ENCODE assay signal across 8 cellular contexts in genomic region chr19:33610588-33610987, GRCh38. TPM values are rescaled to one million over a fixed set of nuclear protein-coding genes. Genes with fewer than 3 reads are reported as not detected.
"Had no signal": no experiment of that assay in that cellular context is flagged by ENCODE, and none has a peak within 500 bp of the region (broad histone marks: within the 10 kb centered on the region; RNA-seq: fewer than 3 reads in every experiment).

No MANE protein-coding gene starts in this region.

- H3K36me3 ChIP-seq: HAP-1 had no signal

- DNase-seq: GM23248, GOT3, H7, KBM-7 had no signal

- H3K9me3 ChIP-seq: HAP-1 had no signal

- H3K27ac ChIP-seq: GM23248, HL-60 had no signal

- H3K4me1 ChIP-seq: HAP-1 had no signal

- H3K4me3 ChIP-seq: GM23248, HAP-1 had no signal

RNA-seq across cellular contexts. Expression of gene CHST8, which starts 11.2 kb away (rescaled TPM):
- total RNA-seq: HepG2, HT1080 had no signal
